In the genomic region with DNA sequence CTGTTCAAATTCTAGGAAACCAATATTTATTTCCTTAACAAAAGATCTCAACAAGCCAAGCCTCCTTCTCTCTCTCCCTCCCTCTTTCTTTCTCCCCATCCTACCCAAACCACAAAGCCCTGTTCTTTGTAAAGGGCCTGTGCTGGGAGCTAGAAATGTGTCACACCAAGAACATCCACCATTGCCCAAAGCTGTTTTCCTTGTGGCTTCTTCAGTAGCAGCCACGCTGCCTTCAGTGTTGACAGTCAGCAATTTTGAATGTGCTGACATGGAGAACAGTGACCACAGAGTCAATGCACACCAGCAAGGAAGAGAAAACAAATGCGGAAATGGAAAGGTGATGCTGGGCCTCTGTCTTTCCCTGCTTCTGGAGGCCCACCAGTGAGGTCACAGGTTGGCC, we compare ENCODE assay signal across 9 cellular contexts.
DNase-seq lines count a peak whose midpoint lies in the region; ATAC-seq and TF ChIP-seq lines count a peak whose summit lies in the region.
"Had no signal": no experiment of that assay in that cellular context is flagged by ENCODE, and none has a peak within 500 bp of the region (broad histone marks: within the 10 kb centered on the region; RNA-seq: fewer than 3 reads in every experiment).

No MANE protein-coding gene starts in this region.

- no peak overlapping the region for H3K27ac ChIP-seq in transverse colon
- H3K27ac ChIP-seq in colonic mucosa, result no peak overlapping the region
- no peak overlapping the region for H3K27ac ChIP-seq in ovary
- no peak overlapping the region for H3K27ac ChIP-seq in neural progenitor cell
- H3K27ac ChIP-seq: body of pancreas had no signal

- peak; percentile 16 for DNase-seq in Jurkat, Clone E6-1 (ENCODE audit: low read depth, low spot score)
- peak; percentile 64 for DNase-seq in astrocyte of the cerebellum (ENCODE audit: low read depth)
- peak; percentile 49 for DNase-seq in renal cortical epithelial cell (ENCODE audit: low read depth)
- DNase-seq in transverse colon, result no peak
- no peak for DNase-seq in colonic mucosa
- DNase-seq in ovary, result no peak
- DNase-seq in neural progenitor cell (ENCODE audit: low spot score), result no peak

- H3K36me3 ChIP-seq in transverse colon (no peaks in the 10 kb centered on the region), colonic mucosa (no peaks in the 10 kb centered on the region), ovary (no peaks in the 10 kb centered on the region), neural progenitor cell (no peaks in the 10 kb centered on the region)

- no peaks in the 10 kb centered on the region for H4K20me1 ChIP-seq in neural progenitor cell (ENCODE audit: low read depth)

- H3K27me3 ChIP-seq in transverse colon (no peaks in the 10 kb centered on the region), colonic mucosa (no peaks in the 10 kb centered on the region), ovary (no peaks in the 10 kb centered on the region), neural progenitor cell (no peaks in the 10 kb centered on the region)
- H3K27me3 ChIP-seq: body of pancreas had no signal

- H3K4me1 ChIP-seq in transverse colon (peaks cover 0 to 5% (median 3%) of the 10 kb centered on the region in 4 donors), colonic mucosa (no peaks in the 10 kb centered on the region), ovary (ENCODE audit: insufficient read depth) (peaks cover 8% of the 10 kb centered on the region), neural progenitor cell (peaks cover 19% of the 10 kb centered on the region)

- peaks cover 2% of the 10 kb centered on the region for H3K27me3 Mint-ChIP-seq in neural progenitor cell (ENCODE audit: insufficient read depth, low read depth)

- H3K9me3 ChIP-seq in transverse colon (no peaks in the 10 kb centered on the region), colonic mucosa (no peaks in the 10 kb centered on the region), ovary (no peaks in the 10 kb centered on the region), neural progenitor cell (ENCODE audit: low read depth) (no peaks in the 10 kb centered on the region)
- H3K9me3 ChIP-seq: body of pancreas had no signal

- H3K4me3 ChIP-seq in Jurkat, Clone E6-1 (ENCODE audit: low read length), result no peak overlapping the region
- H3K4me3 ChIP-seq in astrocyte of the cerebellum (ENCODE audit: low read depth, low read length) (no peak overlapping the region), transverse colon (no peak overlapping the region), colonic mucosa (no peak overlapping the region), ovary (no peak overlapping the region), neural progenitor cell (no peak overlapping the region)
- H3K4me3 ChIP-seq: body of pancreas had no signal

- intact Hi-C loops in transverse colon (cut with DNase I; ENCODE audit: low total_unique reads) (no loop called here), colonic mucosa (cut with DNase I) (no loop called here), ovary (cut with DNase I) (no loop called here)

- TF ChIP-seq POLR2A in transverse colon (IDR thresholded peaks at IDR 0.05) (no peak), ovary (IDR thresholded peaks at IDR 0.05) (no peak)

- 81% methylated on average over 2 of the region's 2 CpGs; no CpG with 5 or more reads in 1 of the 2 donors for WGBS in transverse colon (ENCODE audit: low coverage in 1 of 2), 2 donors
- 86 to 97% (median 93%) methylated on average over 2 of the region's 2 CpGs for WGBS in ovary, 3 donors

- no peak overlapping the region for H3K9ac ChIP-seq in colonic mucosa (ENCODE audit: low read depth in 2 of 2, low read length in 2 of 2)
- H3K9ac ChIP-seq in neural progenitor cell, result no peak overlapping the region

- peaks cover 6% of the 10 kb centered on the region for H3F3A ChIP-seq in neural progenitor cell (ENCODE audit: low read depth)

- in situ Hi-C loops in astrocyte of the cerebellum (cut with HindIII; ENCODE audit: low sequenced_read_pairs), result no loop called here
- in situ Hi-C loops in transverse colon (cut with MboI; ENCODE audit: low pct_ligation_motif_present in 1 of 4, low pct_unique_long_range_greater_than_20kb in 1 of 4, low sequenced_read_pairs in 3 of 4), result no loop called here

- peaks cover 17% of the 10 kb centered on the region for H3K9me3 Mint-ChIP-seq in neural progenitor cell

- no peak overlapping the region for H2AFZ ChIP-seq in neural progenitor cell (replicated peaks)

- H3K4me2 ChIP-seq in neural progenitor cell, result no peak overlapping the region

- peaks cover 11% of the 10 kb centered on the region for H3K36me3 Mint-ChIP-seq in neural progenitor cell

- TF ChIP-seq EP300 in transverse colon (IDR thresholded peaks at IDR 0.05; ENCODE audit: low read depth) (no peak), ovary (IDR thresholded peaks at IDR 0.05) (no peak)

- H3K4me1 Mint-ChIP-seq in neural progenitor cell, result peaks cover 15% of the 10 kb centered on the region

- H3K4me3 Mint-ChIP-seq in neural progenitor cell, result no peak overlapping the region

- TF ChIP-seq CTCF in astrocyte of the cerebellum (IDR thresholded peaks at IDR 0.05; ENCODE audit: low read depth, low read length, missing control alignments), result no peak
- TF ChIP-seq CTCF in transverse colon (IDR thresholded peaks at IDR 0.05), result no peak
- no peak for TF ChIP-seq CTCF in colonic mucosa (IDR thresholded peaks at IDR 0.05)
- TF ChIP-seq CTCF in ovary (IDR thresholded peaks at IDR 0.05), result no peak
- no peak for TF ChIP-seq CTCF in neural progenitor cell (IDR thresholded peaks at IDR 0.05)

- H3K27ac Mint-ChIP-seq in neural progenitor cell, result no peak overlapping the region

- ATAC-seq in GM21381 (IDR thresholded peaks at IDR 0.05; ENCODE audit: unreplicated experiment), result peak; percentile 18
- ATAC-seq: body of pancreas had no signal

- H3K79me2 ChIP-seq in neural progenitor cell (ENCODE audit: low read depth), result no peaks in the 10 kb centered on the region

Comparison
In these comparisons a context has a peak if more than half of its experiments do, and no peak if none do; other contexts are left out.
1. DNase-seq: peak in Jurkat, Clone E6-1 (single experiment), astrocyte of the cerebellum (single experiment) and renal cortical epithelial cell (single experiment); none in transverse colon (single experiment), colonic mucosa (single experiment), ovary (0 of 5) and neural progenitor cell (single experiment).